Comparison of ENCODE assay signal across 18 cellular contexts in the genomic region with DNA sequence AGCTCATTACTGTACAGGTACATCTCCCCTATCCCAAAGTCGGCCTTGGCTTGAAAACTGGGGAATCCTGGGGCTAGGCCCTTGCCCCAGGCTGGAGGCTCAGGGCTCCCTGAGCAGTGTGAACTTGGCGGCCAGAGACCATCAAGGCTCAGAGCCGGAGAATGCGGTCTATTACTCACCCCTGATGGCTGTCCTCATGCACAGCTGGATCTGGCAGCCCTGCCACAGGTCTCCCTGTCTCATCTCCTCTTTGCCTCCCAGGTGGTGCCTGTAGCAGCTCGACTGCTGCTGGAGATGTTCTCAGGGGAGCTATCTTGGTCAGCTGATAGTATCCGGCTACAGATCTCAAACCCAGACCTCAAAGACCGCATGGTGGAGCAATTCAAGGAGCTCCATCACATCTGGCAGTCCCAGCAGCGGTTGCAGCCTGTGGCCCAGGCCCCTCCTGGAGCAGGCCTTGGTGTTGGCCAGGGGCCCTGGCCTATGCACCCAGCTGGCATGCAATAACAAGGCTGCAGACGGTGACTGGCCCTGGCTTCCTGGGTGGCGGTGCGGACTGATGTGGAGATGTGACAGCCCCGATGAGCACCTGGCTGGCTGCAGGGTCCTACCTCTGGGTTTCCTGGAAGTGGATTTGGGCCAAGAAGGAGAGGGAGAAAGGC. TPM values are rescaled to one million over a fixed set of nuclear protein-coding genes. Genes with fewer than 3 reads are reported as not detected.
DNase-seq lines count a peak whose midpoint lies in the region; ATAC-seq and TF ChIP-seq lines count a peak whose summit lies in the region.
"Had no signal": no experiment of that assay in that cellular context is flagged by ENCODE, and none has a peak within 500 bp of the region (broad histone marks: within the 10 kb centered on the region; RNA-seq: fewer than 3 reads in every experiment).

No MANE protein-coding gene starts in this region.

- intact Hi-C loops in heart left ventricle (cut with DNase I) (no loop called here), left colon (cut with DNase I, micrococcal nuclease) (no loop called here), upper lobe of right lung (cut with DNase I) (no loop called here), PC-9 (cut with micrococcal nuclease; ENCODE audit: unreplicated experiment) (no loop called here)

- H3K27me3 ChIP-seq in heart left ventricle (peaks cover 0 to 4% (median 0%) of the 10 kb centered on the region in 9 donors), right atrium auricular region (no peaks in the 10 kb centered on the region), upper lobe of right lung (no peaks in the 10 kb centered on the region), PC-9 (ENCODE audit: insufficient read depth, low read depth) (no peaks in the 10 kb centered on the region)
- H3K27me3 ChIP-seq: ascending aorta, suprapubic skin had no signal

- H4K20me1 ChIP-seq in PC-9 (ENCODE audit: insufficient read depth), result no peaks in the 10 kb centered on the region

- no peak overlapping the region for H3K27ac Mint-ChIP-seq in glutamatergic neuron (ENCODE audit: unreplicated experiment)
- H3K27ac Mint-ChIP-seq: activated CD4-positive, alpha-beta T cell treated with anti-CD3 and anti-CD28 coated beads, Interleukin-2, amount 10 ng/mL, durations not matched to agents 7 days and 5 days had no signal

- no peak for DNase-seq in heart left ventricle
- DNase-seq in right atrium auricular region (ENCODE audit: low spot score), result no peak
- peak; percentile 40 for DNase-seq in RPMI7951 (ENCODE audit: low read depth)
- DNase-seq in left colon, result no peak
- DNase-seq in upper lobe of right lung, result peak; percentile 66
- DNase-seq in KBM-7, result no peak
- DNase-seq in PC-9, result no peak
- DNase-seq in glutamatergic neuron, result no peak
- DNase-seq: activated CD4-positive, alpha-beta T cell treated with anti-CD3 and anti-CD28 coated beads, Interleukin-2, amount 10 ng/mL, durations not matched to agents 7 days and 5 days; NCI-H146; NCI-H446 treated with DMSO at 0.1 percent for 48 hours; T1000 had no signal

- no peaks in the 10 kb centered on the region for H3K79me2 ChIP-seq in PC-9 (ENCODE audit: low read depth)

- H3K9me3 ChIP-seq in heart left ventricle (no peaks in the 10 kb centered on the region), right atrium auricular region (no peaks in the 10 kb centered on the region), upper lobe of right lung (no peaks in the 10 kb centered on the region), PC-9 (ENCODE audit: insufficient read depth, low read depth) (no peaks in the 10 kb centered on the region)
- H3K9me3 ChIP-seq: ascending aorta, suprapubic skin had no signal

- no peaks in the 10 kb centered on the region for H3K27me3 Mint-ChIP-seq in glutamatergic neuron (ENCODE audit: unreplicated experiment)
- H3K27me3 Mint-ChIP-seq: activated CD4-positive, alpha-beta T cell treated with anti-CD3 and anti-CD28 coated beads, Interleukin-2, amount 10 ng/mL, durations not matched to agents 7 days and 5 days had no signal

- no peak for TF ChIP-seq POLR2A in heart left ventricle (IDR thresholded peaks at IDR 0.05)

- H2AFZ ChIP-seq in PC-9, result no peak overlapping the region

- TF ChIP-seq CTCF in heart left ventricle (IDR thresholded peaks at IDR 0.05), result no peak
- no peak for TF ChIP-seq CTCF in right atrium auricular region (IDR thresholded peaks at IDR 0.05)
- no peak for TF ChIP-seq CTCF in upper lobe of right lung (IDR thresholded peaks at IDR 0.05)
- no peak for TF ChIP-seq CTCF in PC-9 (conservative IDR thresholded peaks at IDR 0.05)
- no peak for TF ChIP-seq CTCF in glutamatergic neuron (IDR thresholded peaks at IDR 0.05; ENCODE audit: partially characterized antibody, unreplicated experiment)

- WGBS in heart left ventricle, 4 donors, result 84 to 87% (median 86%) methylated on average over 6 to 12 of the region's 12 CpGs

- H3K4me3 ChIP-seq in heart left ventricle (no peak overlapping the region), right atrium auricular region (no peak overlapping the region), upper lobe of right lung (no peak overlapping the region), PC-9 (no peak overlapping the region)
- H3K4me3 ChIP-seq: ascending aorta, suprapubic skin had no signal

- no peaks in the 10 kb centered on the region for H3K9me2 ChIP-seq in PC-9 (ENCODE audit: insufficient read depth)

- H3K27ac ChIP-seq in heart left ventricle, result no peak overlapping the region
- H3K27ac ChIP-seq in right atrium auricular region, result no peak overlapping the region
- H3K27ac ChIP-seq in upper lobe of right lung, result no peak overlapping the region
- H3K27ac ChIP-seq in PC-9, result no peak overlapping the region
- H3K27ac ChIP-seq: ascending aorta, suprapubic skin had no signal

- no peak overlapping the region for H3K4me2 ChIP-seq in PC-9

- H3F3A ChIP-seq in PC-9 (ENCODE audit: insufficient read depth, low read depth), result 0 out of 2 replicates have a peak, but pooled peaks cover 5% of the 10 kb centered on the region

- no peaks in the 10 kb centered on the region for H3K4me1 Mint-ChIP-seq in glutamatergic neuron (ENCODE audit: low read depth, unreplicated experiment)
- H3K4me1 Mint-ChIP-seq: activated CD4-positive, alpha-beta T cell treated with anti-CD3 and anti-CD28 coated beads, Interleukin-2, amount 10 ng/mL, durations not matched to agents 7 days and 5 days had no signal

- H3K9me3 Mint-ChIP-seq in glutamatergic neuron (ENCODE audit: unreplicated experiment), result peaks cover 3% of the 10 kb centered on the region
- H3K9me3 Mint-ChIP-seq: activated CD4-positive, alpha-beta T cell treated with anti-CD3 and anti-CD28 coated beads, Interleukin-2, amount 10 ng/mL, durations not matched to agents 7 days and 5 days had no signal

- in situ Hi-C loops in KBM-7 (cut with MboI; ENCODE audit: low pct_unique_long_range_greater_than_20kb, low sequenced_read_pairs), result no loop called here

- POLR2A ChIA-PET in PC-9 (lab: Charles Lee; ENCODE audit: unreplicated experiment), result no interaction called here

- ATAC-seq in heart left ventricle (peak in 3 of 4 donors; percentile 11 to 33 (median 21)), left colon (peak; percentile 13), upper lobe of right lung (peak; percentile 17)

- H3K36me3 Mint-ChIP-seq in glutamatergic neuron (ENCODE audit: unreplicated experiment), result no peaks in the 10 kb centered on the region

- H3K36me3 ChIP-seq in heart left ventricle (peaks cover 0 to 62% (median 16%) of the 10 kb centered on the region in 9 donors), right atrium auricular region (peaks cover 13% of the 10 kb centered on the region), upper lobe of right lung (peaks cover 21% of the 10 kb centered on the region), PC-9 (ENCODE audit: low read depth) (peaks cover 7% of the 10 kb centered on the region; the same call in 1 of the 2 replicates)

- no peak overlapping the region for H3K4me3 Mint-ChIP-seq in glutamatergic neuron (ENCODE audit: unreplicated experiment)
- H3K4me3 Mint-ChIP-seq: activated CD4-positive, alpha-beta T cell treated with anti-CD3 and anti-CD28 coated beads, Interleukin-2, amount 10 ng/mL, durations not matched to agents 7 days and 5 days had no signal

- H3K4me1 ChIP-seq in heart left ventricle (peaks cover 0 to 16% (median 0%) of the 10 kb centered on the region in 12 donors), right atrium auricular region (no peaks in the 10 kb centered on the region), upper lobe of right lung (no peaks in the 10 kb centered on the region), PC-9 (replicated peaks; ENCODE audit: insufficient read depth) (no peaks in the 10 kb centered on the region)
- H3K4me1 ChIP-seq: ascending aorta, suprapubic skin had no signal

- CTCF ChIA-PET in PC-9 (lab: Charles Lee), result interaction anchor here (0.5 to 0.6 kb wide), 3 partner anchors 21 to 428 kb away, joined by 3 to 12 read pairs (median 5); no protein-coding TSS in a partner anchor

- no TSS peak for BruUV-seq in PC-9 (replicated peaks; lab: Mats Ljungman, UMichigan)

RNA-seq across cellular contexts. Expression of a gene that starts 10.7 kb away (rescaled TPM):
- total RNA-seq in heart left ventricle, result 10 to 100 TPM in 1 of 9 donors, 1 to 10 TPM in 8; 1.2 to 15.4 (median 1.8) TPM
- 1 to 10 TPM; 1.2 to 2.0 TPM for polyA plus RNA-seq in heart left ventricle
- total RNA-seq in right atrium auricular region, result 1 to 10 TPM; 2.7 to 4.4 TPM
- not detected in 2 replicates for total RNA-seq in RPMI7951 (2014; rRNA removed; shearing (Covaris generic))
- 1 to 10 TPM; 6.6 to 8.5 TPM for total RNA-seq in left colon
- 29.4 TPM for total RNA-seq in upper lobe of right lung
- total RNA-seq in PC-9 (2021), result 3.4 and 5.8 TPM in 2 replicates
- total RNA-seq in glutamatergic neuron (ENCODE audit: unreplicated experiment), result not detected
- total RNA-seq: ascending aorta, lung microvascular endothelial cell had no signal
- polyA plus RNA-seq: neural cell had no signal

RNA-seq across cellular contexts. Expression of a gene that starts 37.9 kb away (rescaled TPM):
- total RNA-seq in heart left ventricle (1 to 10 TPM in 1 of 9 donors, under 1 TPM in 7, not detected in 1; 0.14 to 1.3 (median 0.37) TPM), right atrium auricular region (not detected), left colon (1 to 10 TPM in 1 of 2 donors, under 1 TPM in 1; 0.81 to 1.6 TPM), upper lobe of right lung (1.3 TPM), PC-9 (2021) (9.9 and 15.4 TPM in 2 replicates), glutamatergic neuron (ENCODE audit: unreplicated experiment) (2.2 TPM)
- polyA plus RNA-seq in heart left ventricle, result under 1 TPM; 0.15 to 0.23 TPM
- under 0.01 TPM in 1 of 2 replicates, not detected in the other for total RNA-seq in RPMI7951 (2014; rRNA removed; shearing (Covaris generic))
- total RNA-seq: dermis microvascular lymphatic vessel endothelial cell, IMR-90, lung microvascular endothelial cell had no signal

Comparison
In these comparisons a context has a peak if more than half of its experiments do, and no peak if none do; other contexts are left out.
1. DNase-seq: peak in RPMI7951 (single experiment) and upper lobe of right lung (single experiment); none in heart left ventricle (0 of 5), right atrium auricular region (single experiment), left colon (0 of 2), KBM-7 (single experiment), PC-9 (0 of 2) and glutamatergic neuron (single experiment).
2. Peak in every context shown above with its lines, with median percentiles within 50 percentile points of each other: ATAC-seq.